Comparison of ENCODE assay signal across 27 cellular contexts in genomic region chr14:23865502-23865901, GRCh38.
DNase-seq lines count a peak whose midpoint lies in the region; ATAC-seq, FAIRE-seq and TF ChIP-seq lines count a peak whose summit lies in the region.
"Had no signal": no experiment of that assay in that cellular context is flagged by ENCODE, and none has a peak within 500 bp of the region (broad histone marks: within the 10 kb centered on the region; RNA-seq: fewer than 3 reads in every experiment).

No MANE protein-coding gene starts in this region.

- H2AK5ac ChIP-seq in trophoblast cell (ENCODE audit: low read length): no peak overlapping the region

- no peak overlapping the region for H3K9ac ChIP-seq in astrocyte (ENCODE audit: low read length)
- H3K9ac ChIP-seq in trophoblast cell (ENCODE audit: low read length): no peak overlapping the region

- H2AFZ ChIP-seq in astrocyte (ENCODE audit: low read depth, low read length) (no peak overlapping the region), trophoblast cell (ENCODE audit: insufficient read depth, low read length, poor library complexity) (no peak overlapping the region)

- H3K4me3 Mint-ChIP-seq in astrocyte (ENCODE audit: unreplicated experiment): no peak overlapping the region
- H3K4me3 Mint-ChIP-seq: activated CD4-positive, alpha-beta T cell treated with anti-CD3 and anti-CD28 coated beads for 36 hours; activated T-cell treated with anti-CD3 and anti-CD28 coated beads, Interleukin-2, amount 50 U/mL, for 4 hours; natural killer cell had no signal

- H3K4ac ChIP-seq in trophoblast cell (ENCODE audit: low read depth, low read length): no peak overlapping the region

- no peak overlapping the region for H3K14ac ChIP-seq in trophoblast cell (ENCODE audit: low read length)

- H4K91ac ChIP-seq in trophoblast cell (ENCODE audit: low read depth, low read length): no peak overlapping the region

- no peaks in the 10 kb centered on the region for H3K36me3 ChIP-seq in astrocyte (ENCODE audit: insufficient read depth, low read length)
- no peaks in the 10 kb centered on the region for H3K36me3 ChIP-seq in trophoblast cell (ENCODE audit: control insufficient read depth in 1 of 2, insufficient read depth in 2 of 2, low read length in 2 of 2)
- H3K36me3 ChIP-seq: heart right ventricle, ovary, upper lobe of left lung had no signal

- H3K4me1 Mint-ChIP-seq in astrocyte (ENCODE audit: low read depth, unreplicated experiment): peaks cover 4% of the 10 kb centered on the region
- H3K4me1 Mint-ChIP-seq: activated CD4-positive, alpha-beta T cell treated with anti-CD3 and anti-CD28 coated beads for 36 hours; natural killer cell had no signal

- no CpG with 5 or more reads among the region's 2 CpGs for WGBS in trophoblast cell (ENCODE audit: extremely low coverage, insufficient coverage, insufficient read length)

- H3K23ac ChIP-seq in trophoblast cell (ENCODE audit: low read length): no peak overlapping the region

- no peak for FAIRE-seq in astrocyte (lab: Jason Lieb, UNC)

- H3K4me1 ChIP-seq in astrocyte (ENCODE audit: insufficient read depth, low read length) (no peaks in the 10 kb centered on the region), trophoblast cell (ENCODE audit: control insufficient read depth in 1 of 2, insufficient read depth in 2 of 2, low read length in 2 of 2) (no peaks in the 10 kb centered on the region)
- H3K4me1 ChIP-seq: Caco-2, upper lobe of left lung had no signal

- no peaks in the 10 kb centered on the region for H3K36me3 Mint-ChIP-seq in astrocyte (ENCODE audit: low read depth, unreplicated experiment)
- H3K36me3 Mint-ChIP-seq: natural killer cell had no signal

- H3K27me3 ChIP-seq in astrocyte (ENCODE audit: insufficient read depth, low read length) (no peaks in the 10 kb centered on the region), trophoblast cell (ENCODE audit: insufficient read depth, low read length) (no peaks in the 10 kb centered on the region)
- H3K27me3 ChIP-seq: heart right ventricle, ovary, upper lobe of left lung had no signal

- no peaks in the 10 kb centered on the region for H3K79me2 ChIP-seq in astrocyte (ENCODE audit: insufficient read depth, low read length)
- H3K79me2 ChIP-seq in trophoblast cell (ENCODE audit: control insufficient read depth, insufficient read depth, low read length, poor library complexity): no peaks in the 10 kb centered on the region

- DNase-seq in DMS53 (lab: John Stamatoyannopoulos, UW) (peak; percentile 23), DMS53 treated with DMSO at 0.1 percent for 48 hours (lab: John Stamatoyannopoulos, UW; ENCODE audit: unreplicated experiment) (no peak), NCI-H2196 (lab: John Stamatoyannopoulos, UW; ENCODE audit: unreplicated experiment) (peak; percentile 41), astrocyte (ENCODE audit: low read depth) (peak; percentile 6), trophoblast cell (peak; percentile 29 to 88), NCI-H510A (lab: John Stamatoyannopoulos, UW) (no peak), HPDE6-E6E7 (ENCODE audit: extremely low spot score) (no peak)
- DNase-seq: 8988T; activated CD4-positive, alpha-beta T cell treated with anti-CD3 and anti-CD28 coated beads for 36 hours; activated naive CD4-positive, alpha-beta T cell; activated T-cell treated with anti-CD3 and anti-CD28 coated beads, Interleukin-2, amount 50 U/mL, for 4 hours; Caco-2; caudate nucleus; GF-D8; HCEC 1CT; heart right ventricle; KBM-7; natural killer cell; NCI-H187 treated with DMSO at 0.1 percent for 48 hours; NCI-H69; ovary; SIG-M5; stimulated activated CD8-positive, alpha-beta memory T cell treated with anti-CD3 and anti-CD28 coated beads, Interleukin-4, amount 100 ng/mL, for 48 hours; upper lobe of left lung had no signal

- H3K9me3 ChIP-seq in astrocyte (ENCODE audit: insufficient read depth, low read depth, low read length): no peaks in the 10 kb centered on the region
- H3K9me3 ChIP-seq in trophoblast cell (ENCODE audit: insufficient read depth, low read depth, low read length): peaks cover 2% of the 10 kb centered on the region
- H3K9me3 ChIP-seq: ovary, upper lobe of left lung had no signal

- TF ChIP-seq CTCF in astrocyte (IDR thresholded peaks at IDR 0.05; ENCODE audit: insufficient read depth, low read depth, low read length): no peak

- H2BK120ac ChIP-seq in trophoblast cell (ENCODE audit: insufficient read depth, low read length, poor library complexity): no peak overlapping the region

- no peak overlapping the region for H2BK12ac ChIP-seq in trophoblast cell (ENCODE audit: low read length)

- no peak overlapping the region for H4K8ac ChIP-seq in trophoblast cell (ENCODE audit: low read depth, low read length)

- H3K18ac ChIP-seq in trophoblast cell (ENCODE audit: low read length): no peak overlapping the region

- H3K4me2 ChIP-seq in astrocyte (ENCODE audit: low read length) (no peak overlapping the region), trophoblast cell (ENCODE audit: low read length) (no peak overlapping the region)

- H4K20me1 ChIP-seq in astrocyte (ENCODE audit: insufficient read depth, low read length): no peaks in the 10 kb centered on the region

- no peaks in the 10 kb centered on the region for H3K9me3 Mint-ChIP-seq in astrocyte (ENCODE audit: unreplicated experiment)
- H3K9me3 Mint-ChIP-seq: activated T-cell treated with anti-CD3 and anti-CD28 coated beads, Interleukin-2, amount 50 U/mL, for 4 hours; natural killer cell had no signal

- H3K27me3 Mint-ChIP-seq in astrocyte (ENCODE audit: low read depth, unreplicated experiment): peaks cover 12% of the 10 kb centered on the region

- H2BK5ac ChIP-seq in trophoblast cell (ENCODE audit: low read depth, low read length, poor library complexity): no peak overlapping the region

- H3K27ac ChIP-seq in astrocyte (ENCODE audit: low read depth, low read length) (no peak overlapping the region), trophoblast cell (ENCODE audit: low read depth, low read length) (no peak overlapping the region)
- H3K27ac ChIP-seq: epithelial cell of prostate, ovary, upper lobe of left lung had no signal

- H3K27ac Mint-ChIP-seq in astrocyte (ENCODE audit: unreplicated experiment): no peak overlapping the region
- H3K27ac Mint-ChIP-seq: activated CD4-positive, alpha-beta T cell treated with anti-CD3 and anti-CD28 coated beads for 36 hours; natural killer cell had no signal

- H3K4me3 ChIP-seq in astrocyte (ENCODE audit: insufficient read depth, low read depth, low read length) (no peak overlapping the region), trophoblast cell (ENCODE audit: low read depth, low read length) (no peak overlapping the region)
- H3K4me3 ChIP-seq: heart right ventricle, ovary, upper lobe of left lung had no signal

- no peak overlapping the region for H4K12ac ChIP-seq in trophoblast cell (ENCODE audit: low read depth, low read length)

- no peaks in the 10 kb centered on the region for H3K79me1 ChIP-seq in trophoblast cell (ENCODE audit: low read length)

- no peak for ATAC-seq in SK-N-SH treated with all-trans-retinoic acid at 6 μM for 48 hours
- ATAC-seq: activated CD4-positive, alpha-beta T cell treated with anti-CD3 and anti-CD28 coated beads for 36 hours; activated T-cell treated with anti-CD3 and anti-CD28 coated beads, Interleukin-2, amount 50 U/mL, for 4 hours; natural killer cell; sciatic nerve had no signal

TF ChIP-seq in SK-N-SH treated with all-trans-retinoic acid at 6 μM for 48 hours, 23 proteins besides CTCF, POLR2A, EP300 and RAD21:
- no peak for TF ChIP-seq ESRRG (CRISPR knock-in tag; IDR thresholded peaks at IDR 0.05)
- no peak for TF ChIP-seq POU6F1 (CRISPR knock-in tag; IDR thresholded peaks at IDR 0.05; ENCODE audit: borderline replicate concordance, low read depth)
- TF ChIP-seq PATZ1 (CRISPR knock-in tag; IDR thresholded peaks at IDR 0.05; ENCODE audit: borderline replicate concordance): no peak
- no peak for TF ChIP-seq ZFP30 (CRISPR knock-in tag; IDR thresholded peaks at IDR 0.05)
- no peak for TF ChIP-seq ARNTL (CRISPR knock-in tag; IDR thresholded peaks at IDR 0.05; ENCODE audit: borderline replicate concordance, low read depth)
- no peak for TF ChIP-seq ISL1 (CRISPR knock-in tag; IDR thresholded peaks at IDR 0.05)

Comparison
In these comparisons a context has a peak if more than half of its experiments do, and no peak if none do; other contexts are left out.
1. DNase-seq: peak in DMS53 (single experiment), NCI-H2196 (single experiment), astrocyte (single experiment) and trophoblast cell (2 of 2); none in DMS53 treated with DMSO at 0.1 percent for 48 hours (single experiment), NCI-H510A (single experiment) and HPDE6-E6E7 (single experiment).